Comparison of ENCODE assay signal across 24 cellular contexts in genomic region chr4:10620935-10621488, GRCh38.
DNase-seq lines count a peak whose midpoint lies in the region; ATAC-seq, FAIRE-seq and TF ChIP-seq lines count a peak whose summit lies in the region.
"Had no signal": no experiment of that assay in that cellular context is flagged by ENCODE, and none has a peak within 500 bp of the region (broad histone marks: within the 10 kb centered on the region; RNA-seq: fewer than 3 reads in every experiment).

No MANE protein-coding gene starts in this region.

- H3K4me2 ChIP-seq in HCT116 (ENCODE audit: low read length) (no peak overlapping the region), H1 (ENCODE audit: insufficient read depth in 1 of 2, low read depth in 2 of 2, low read length in 2 of 2) (no peak overlapping the region)
- H3K4me2 ChIP-seq: BLaER1 treated with 17β-estradiol and CSF1 and Interleukin-3, amounts not matched to agents 10 nM and 100 nM; hepatocyte had no signal

- H3K9me2 ChIP-seq in HCT116 (ENCODE audit: insufficient read depth), result no peaks in the 10 kb centered on the region

- no peak overlapping the region for H2BK15ac ChIP-seq in H1 (ENCODE audit: low read length)

- H3K4ac ChIP-seq in H1 (replicated peaks; ENCODE audit: insufficient read length, low read depth, low read length), result no peak overlapping the region

- no peak overlapping the region for H4K8ac ChIP-seq in H1 (ENCODE audit: extremely low read depth, insufficient read depth, low read length)

- no peak overlapping the region for H3K4me3 ChIP-seq in HCT116 (replicated peaks in 1 of 2; ENCODE audit: low read depth in 1 of 2, low read length in 2 of 2)
- no peak overlapping the region for H3K4me3 ChIP-seq in H1 (ENCODE audit: extremely low read depth in 1 of 4, insufficient read depth in 2 of 4, low read depth in 3 of 4, low read length in 4 of 4)
- H3K4me3 ChIP-seq: BLaER1 treated with 17β-estradiol and CSF1 and Interleukin-3, amounts not matched to agents 10 nM and 100 nM; body of pancreas; gastrocnemius medialis; hepatocyte; upper lobe of left lung had no signal

- H3K18ac ChIP-seq in H1 (ENCODE audit: extremely low read depth, low read length), result no peak overlapping the region

- H3K9ac ChIP-seq in HCT116 (ENCODE audit: low read length) (no peak overlapping the region), H1 (replicated peaks in 1 of 4; ENCODE audit: extremely low read depth in 1 of 4, low read depth in 3 of 4, low read length in 3 of 4) (no peak overlapping the region)
- H3K9ac ChIP-seq: BLaER1 treated with 17β-estradiol and CSF1 and Interleukin-3, amounts not matched to agents 10 nM and 100 nM had no signal

- H2BK120ac ChIP-seq in H1 (replicated peaks; ENCODE audit: low read depth, low read length), result no peak overlapping the region

- H4K20me1 ChIP-seq in HCT116 (ENCODE audit: insufficient read depth) (no peaks in the 10 kb centered on the region), H1 (replicated peaks in 1 of 2; ENCODE audit: control insufficient read depth in 1 of 2, insufficient read depth in 2 of 2, low read length in 2 of 2) (no peaks in the 10 kb centered on the region)
- H4K20me1 ChIP-seq: BLaER1 treated with 17β-estradiol and CSF1 and Interleukin-3, amounts not matched to agents 10 nM and 100 nM had no signal

- H3K23me2 ChIP-seq in H1 (ENCODE audit: low read depth, low read length), result no peaks in the 10 kb centered on the region

- no peak for TF ChIP-seq RAD21 in HCT116 (IDR thresholded peaks at IDR 0.05; ENCODE audit: low read depth)
- TF ChIP-seq RAD21 in H1 (IDR thresholded peaks at IDR 0.05 in 1 of 2, conservative IDR thresholded peaks at IDR 0.05 in 1 of 2; ENCODE audit: low read depth in 2 of 2, low read length in 2 of 2), result peak in 1 of 2 experiments; percentile 35; a peak in 2 of 4 replicates

- H3K27me3 ChIP-seq in HCT116 (ENCODE audit: insufficient read depth, low read length) (peaks cover 4% of the 10 kb centered on the region; the same call in 1 of the 2 replicates), H1 (replicated peaks in 1 of 4; ENCODE audit: control insufficient read depth in 3 of 4, extremely low read depth in 1 of 4, insufficient read depth in 3 of 4, low read length in 3 of 4) (no peaks in the 10 kb centered on the region), foreskin keratinocyte (peaks cover 9% of the 10 kb centered on the region)
- H3K27me3 ChIP-seq: BLaER1 treated with 17β-estradiol and CSF1 and Interleukin-3, amounts not matched to agents 10 nM and 100 nM; body of pancreas; gastrocnemius medialis; hepatocyte; upper lobe of left lung had no signal

- H3K23ac ChIP-seq in H1 (ENCODE audit: insufficient read length), result no peak overlapping the region

- no peak overlapping the region for H2BK20ac ChIP-seq in H1 (ENCODE audit: low read length)

- H3K79me2 ChIP-seq in HCT116 (ENCODE audit: insufficient read depth, low read length), result no peaks in the 10 kb centered on the region
- no peaks in the 10 kb centered on the region for H3K79me2 ChIP-seq in H1 (ENCODE audit: control insufficient read depth in 1 of 2, insufficient read depth in 2 of 2, low read length in 2 of 2)
- H3K79me2 ChIP-seq: hepatocyte had no signal

- H2BK5ac ChIP-seq in H1 (ENCODE audit: low read depth, low read length), result no peak overlapping the region

- H2AFZ ChIP-seq in HCT116 (ENCODE audit: low read depth, low read length, poor library complexity, severe bottlenecking) (no peak overlapping the region), H1 (ENCODE audit: low read length) (peak overlapping the region; percentile 51)
- H2AFZ ChIP-seq: hepatocyte had no signal

- DNase-seq in DMS53 (lab: John Stamatoyannopoulos, UW) (peak; percentile 76), HCT116 (ENCODE audit: low read depth, low spot score) (no peak), NCI-H510A treated with DMSO at 0.1 percent for 48 hours (lab: John Stamatoyannopoulos, UW) (peak; percentile 70), H1 (ENCODE audit: low read depth in 1 of 2, low spot score in 2 of 2) (no peak), foreskin keratinocyte (no peak), middle frontal gyrus (ENCODE audit: extremely low spot score, low spot score) (no peak)
- DNase-seq: activated CD4-positive, alpha-beta T cell treated with anti-CD3 and anti-CD28 coated beads, Interleukin-2, amount 10 ng/mL, durations not matched to agents 7 days and 5 days; activated T-cell treated with anti-CD3 and anti-CD28 coated beads, Interleukin-2, amount 50 U/mL, for 24 hours; body of pancreas; gastrocnemius medialis; GOT3; Kasumi-1; NCI-H2107; NK-92 treated with Interleukin-12 subunit alpha and Interleukin-12 subunit beta, amount 100 ng/mL, for 24 hours; stimulated activated CD4-positive, alpha-beta T cell treated with anti-CD3 and anti-CD28 coated beads, Interleukin-12 subunit alpha, Interleukin-12 subunit beta, amount 100 ng/mL, for 4 hours; stimulated activated CD4-positive, alpha-beta T cell treated with anti-CD3 and anti-CD28 coated beads, Interleukin-4, amount 100 ng/mL, for 1 hour; upper lobe of left lung had no signal

- POLR2A ChIA-PET in HCT116 (lab: Charles Lee) (no interaction called here), H1 (lab: Charles Lee; ENCODE audit: partially characterized antibody) (interaction anchor here (0.7 kb wide), 1 partner anchor 884 kb away, joined by 5 read pairs; no protein-coding TSS in a partner anchor)

- TF ChIP-seq CTCF in HCT116 (IDR thresholded peaks at IDR 0.05 in 2 of 3, conservative IDR thresholded peaks at IDR 0.05 in 1 of 3; ENCODE audit: borderline replicate concordance in 1 of 3, insufficient read depth in 1 of 3, low read depth in 2 of 3, low read length in 2 of 3) (no peak), H1 (IDR thresholded peaks at IDR 0.05; ENCODE audit: control extremely low read depth in 1 of 3, insufficient read depth in 1 of 3, low read depth in 1 of 3, low read length in 3 of 3) (peak in 1 of 3 experiments; percentile 16; a peak in 1 of 4 replicates), foreskin keratinocyte (conservative IDR thresholded peaks at IDR 0.05) (no peak)

- H4K5ac ChIP-seq in H1 (ENCODE audit: insufficient read length, low read depth, low read length), result no peak overlapping the region

- H3K79me1 ChIP-seq in H1 (ENCODE audit: low read depth, low read length), result no peaks in the 10 kb centered on the region

- H3K36me3 ChIP-seq in HCT116 (ENCODE audit: control insufficient read depth in 1 of 2, insufficient read depth in 2 of 2, low read length in 2 of 2) (no peaks in the 10 kb centered on the region), H1 (ENCODE audit: control insufficient read depth in 2 of 4, insufficient read depth in 4 of 4, low read length in 3 of 4) (no peaks in the 10 kb centered on the region)
- H3K36me3 ChIP-seq: BLaER1 treated with 17β-estradiol and CSF1 and Interleukin-3, amounts not matched to agents 10 nM and 100 nM; gastrocnemius medialis; upper lobe of left lung had no signal

- TF ChIP-seq POLR2A in HCT116 (IDR thresholded peaks at IDR 0.05; ENCODE audit: borderline replicate concordance, extremely low read depth, insufficient read depth, insufficient read length) (no peak), H1 (IDR thresholded peaks at IDR 0.05; ENCODE audit: control extremely low read depth in 1 of 2, low read depth in 2 of 2, low read length in 2 of 2) (no peak)

- H3K4me1 ChIP-seq in HCT116 (ENCODE audit: control insufficient read depth in 1 of 2, insufficient read depth in 2 of 2, low read length in 2 of 2) (peaks cover 8 to 10% of the 10 kb centered on the region in 2 experiments; a peak in 3 of 4 replicates), H1 (replicated peaks in 1 of 4; ENCODE audit: control insufficient read depth in 3 of 4, insufficient read depth in 4 of 4, low read length in 3 of 4) (no peaks in the 10 kb centered on the region), foreskin keratinocyte (no peaks in the 10 kb centered on the region)
- H3K4me1 ChIP-seq: BLaER1 treated with 17β-estradiol and CSF1 and Interleukin-3, amounts not matched to agents 10 nM and 100 nM; body of pancreas; gastrocnemius medialis; upper lobe of left lung had no signal

- H3K9me3 ChIP-seq in HCT116 (ENCODE audit: control insufficient read depth in 1 of 2, insufficient read depth in 1 of 2, low read depth in 1 of 2, low read length in 2 of 2) (no peaks in the 10 kb centered on the region), H1 (ENCODE audit: insufficient read depth in 2 of 2, low read depth in 1 of 2, low read length in 1 of 2) (no peaks in the 10 kb centered on the region)
- H3K9me3 ChIP-seq: BLaER1 treated with 17β-estradiol and CSF1 and Interleukin-3, amounts not matched to agents 10 nM and 100 nM; body of pancreas; gastrocnemius medialis; upper lobe of left lung had no signal

- ATAC-seq in HCT116 (no peak), foreskin keratinocyte (no peak), HG03135 (IDR thresholded peaks at IDR 0.05; ENCODE audit: unreplicated experiment) (no peak)
- ATAC-seq: body of pancreas, gastrocnemius medialis, HepG2, sciatic nerve, WTC11 had no signal

- no peak for TF ChIP-seq EP300 in H1 (IDR thresholded peaks at IDR 0.05; ENCODE audit: borderline replicate concordance in 1 of 2, low read depth in 2 of 2, low read length in 2 of 2)

- H3K56ac ChIP-seq in H1 (replicated peaks; ENCODE audit: insufficient read length, low read depth, low read length), result no peak overlapping the region

- no TSS peak for BruUV-seq in HCT116 (replicated peaks; lab: Mats Ljungman, UMichigan)

- peak; percentile 7 for FAIRE-seq in H1 (lab: Jason Lieb, UNC)
- FAIRE-seq: endometrium, HepG2 had no signal

- H4K91ac ChIP-seq in H1 (replicated peaks; ENCODE audit: insufficient read length, low read length), result no peak overlapping the region

- 87% methylated on average over 13 of the region's 13 CpGs; no CpG with 5 or more reads in 1 of the 2 experiments for WGBS in H1 (ENCODE audit: extremely low coverage in 1 of 2, insufficient coverage in 1 of 2, insufficient read length in 1 of 2, insufficient replicate concordance in 2 of 2, low coverage in 1 of 2, low lambda C conversion rate in 2 of 2, missing lambda C conversion rate in 1 of 2), 2 experiments

- no peak overlapping the region for H2BK12ac ChIP-seq in H1 (ENCODE audit: low read depth, low read length)

- H3K27ac ChIP-seq in HCT116 (ENCODE audit: low read depth, low read length) (no peak overlapping the region), H1 (ENCODE audit: low read depth, low read length) (no peak overlapping the region), foreskin keratinocyte (no peak overlapping the region)
- H3K27ac ChIP-seq: BLaER1 treated with 17β-estradiol and CSF1 and Interleukin-3, amounts not matched to agents 10 nM and 100 nM; body of pancreas; gastrocnemius medialis; hepatocyte; upper lobe of left lung had no signal

- no peak overlapping the region for H2AK5ac ChIP-seq in H1 (ENCODE audit: low read depth, low read length)

- intact Hi-C loops in HCT116 (cut with micrococcal nuclease), result no loop called here

- RAD21 ChIA-PET in HCT116 (lab: Charles Lee; ENCODE audit: low non-redundant PET in 1 of 2, low total read pairs in 2 of 2, uncharacterized antibody in 2 of 2, unreplicated experiment in 2 of 2), result interaction anchor here in 1 of 2 experiments (0.7 kb wide), 1 partner anchor 461 kb away, joined by 3 read pairs; no protein-coding TSS in a partner anchor

- CTCF ChIA-PET in HCT116 (lab: Charles Lee) (no interaction called here), H1 (lab: Charles Lee; ENCODE audit: partially characterized antibody) (interaction anchor here (0.6 kb wide), 2 partner anchors 12 to 199 kb away, joined by 3 to 7 read pairs; no protein-coding TSS in a partner anchor)

- no peak overlapping the region for H3K14ac ChIP-seq in H1 (ENCODE audit: insufficient read length)

Comparison
In these comparisons a context has a peak if more than half of its experiments do, and no peak if none do; other contexts are left out.
1. DNase-seq: peak in DMS53 (single experiment) and NCI-H510A treated with DMSO at 0.1 percent for 48 hours (single experiment); none in HCT116 (single experiment), H1 (0 of 2), foreskin keratinocyte (0 of 2) and middle frontal gyrus (single experiment).